Comparison of ENCODE assay signal across 8 cellular contexts in genomic region chr6:148947621-148948444, GRCh38.
A peak's percentile ranks its signal among the peaks of the same experiment; 100 is the strongest.
DNase-seq lines count a peak whose midpoint lies in the region; ATAC-seq, FAIRE-seq and TF ChIP-seq lines count a peak whose summit lies in the region.

No MANE protein-coding gene starts in this region.

- peaks cover 8 to 12% (median 10%) of the 10 kb centered on the region in 3 donors for H3K4me1 Mint-ChIP-seq in naive B cell

- H3K4me3 Mint-ChIP-seq in naive B cell: no peak overlapping the region

- peaks cover 5 to 6% of the 10 kb centered on the region in 2 donors for H3K36me3 Mint-ChIP-seq in naive B cell

- no peak overlapping the region for H3K27ac Mint-ChIP-seq in naive B cell

- H3K9ac ChIP-seq in NT2/D1 (ENCODE audit: insufficient read length, low read depth): no peak overlapping the region

- H3K4me1 ChIP-seq in NT2/D1 (ENCODE audit: insufficient read depth, insufficient read length): no peaks in the 10 kb centered on the region

- no peak for TF ChIP-seq POLR2A in erythroblast (IDR thresholded peaks at IDR 0.05; ENCODE audit: low read length)

- DNase-seq in AML-193 (lab: John Stamatoyannopoulos, UW): peak; percentile 45 to 57
- DNase-seq in HTR-8/SVneo (ENCODE audit: insufficient read length, low spot score): peak; percentile 63
- peak; percentile 74 for DNase-seq in NT2/D1 (ENCODE audit: low read depth, low spot score)
- DNase-seq in activated CD8-positive, alpha-beta memory T cell treated with anti-CD3 and anti-CD28 coated beads, Interleukin-2, amount 50 U/mL, for 24 hours (ENCODE audit: extremely low read depth): peak; percentile 63
- DNase-seq in erythroblast (lab: John Stamatoyannopoulos, UW): peak; percentile 46 to 72
- peak; percentile 73 for DNase-seq in naive B cell
- peak; percentile 37 to 57 for DNase-seq in stimulated activated CD8-positive, alpha-beta memory T cell treated with anti-CD3 and anti-CD28 coated beads, Interleukin-7, amount 100 ng/mL, for 48 hours (ENCODE audit: extremely low read depth in 1 of 2, low read depth in 1 of 2)

- no peaks in the 10 kb centered on the region for H3K9me3 ChIP-seq in NT2/D1 (ENCODE audit: insufficient read depth, low read length)

- H3K36me3 ChIP-seq in NT2/D1 (ENCODE audit: insufficient read depth, insufficient read length, low read length): no peaks in the 10 kb centered on the region

- H3K4me3 ChIP-seq in NT2/D1 (ENCODE audit: insufficient read length, low read depth): no peak overlapping the region

- H3K9me3 Mint-ChIP-seq in naive B cell: no peaks in the 10 kb centered on the region

- FAIRE-seq in HTR-8/SVneo (lab: Jason Lieb, UNC): no peak

- ATAC-seq in GM18909 (IDR thresholded peaks at IDR 0.05; ENCODE audit: poor library complexity, unreplicated experiment): peak; percentile 80
- peak; percentile 77 to 84 for ATAC-seq in naive B cell (ENCODE audit: low read depth in 2 of 2)

- no peaks in the 10 kb centered on the region for H3K27me3 ChIP-seq in NT2/D1 (ENCODE audit: insufficient read depth, insufficient read length)

- no peaks in the 10 kb centered on the region for H3K27me3 Mint-ChIP-seq in naive B cell
